In the genomic region with DNA sequence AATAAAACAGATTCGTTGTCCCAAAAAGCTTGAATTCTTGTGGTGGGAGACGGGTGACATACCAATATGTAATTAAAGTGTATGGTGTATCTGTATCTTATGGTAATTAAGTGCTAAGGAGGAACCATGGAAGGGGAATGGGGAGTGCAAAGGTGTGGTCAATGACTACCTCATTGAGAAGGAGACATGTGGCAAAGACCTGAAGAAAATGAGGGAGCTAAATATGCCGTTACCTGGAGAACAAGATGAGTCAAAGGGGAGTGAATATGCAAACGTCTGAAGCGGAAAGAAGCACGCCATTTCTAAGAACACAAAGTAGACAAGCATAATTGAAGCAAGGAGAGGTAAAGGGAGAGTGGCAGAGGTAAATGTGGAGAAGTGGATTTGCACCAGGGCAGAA, we compare ENCODE assay signal across 21 cellular contexts.
"Had no signal": no experiment of that assay in that cellular context is flagged by ENCODE, and none has a peak within 500 bp of the region (broad histone marks: within the 10 kb centered on the region; RNA-seq: fewer than 3 reads in every experiment).

No MANE protein-coding gene starts in this region.

- H3K36me3 Mint-ChIP-seq: immature natural killer cell; memory B cell; naive thymus-derived CD4-positive, alpha-beta T cell; stimulated activated naive B cell treated with anti-CD40 and anti-IgM and Interleukin-4, amounts not matched to agents 10 μg/mL and 1 μg/mL and 100 μg/mL, for 72 hours; type B pancreatic cell had no signal

- H3K27ac Mint-ChIP-seq: immature natural killer cell; memory B cell; naive thymus-derived CD4-positive, alpha-beta T cell; natural killer cell treated with Interleukin-12 subunit alpha and Interleukin-12 subunit beta and Interleukin-15 and Interleukin-18, amount 100 ng/mL, for 72 hours; progenitor cell of endocrine pancreas; stimulated activated naive B cell treated with anti-CD40 and anti-IgM and Interleukin-4, amounts not matched to agents 10 μg/mL and 1 μg/mL and 100 μg/mL, for 72 hours; stimulated activated naive CD8-positive, alpha-beta T cell treated with anti-CD3 and anti-CD28 coated beads, Interleukin-15, Interleukin-2, amounts not matched to agents 100 ng/mL and 50 ng/mL, for 24 hours had no signal

- H3K9me3 ChIP-seq: left ventricle myocardium inferior, mucosa of descending colon, ovary, right atrium auricular region, right lobe of liver, tibial nerve, uterus had no signal

- H3K27me3 ChIP-seq: ovary, right atrium auricular region, right lobe of liver, tibial nerve, uterus had no signal

- H3K4me3 ChIP-seq: left ventricle myocardium inferior, lung, mucosa of descending colon, ovary, right atrium auricular region, right lobe of liver, smooth muscle cell, tibial nerve, uterus had no signal

- ATAC-seq: mucosa of descending colon; naive thymus-derived CD4-positive, alpha-beta T cell; natural killer cell treated with Interleukin-12 subunit alpha and Interleukin-12 subunit beta and Interleukin-15 and Interleukin-18, amount 100 ng/mL, for 72 hours; right lobe of liver; stimulated activated naive B cell treated with anti-CD40 and anti-IgM and Interleukin-4, amounts not matched to agents 10 μg/mL and 1 μg/mL and 100 μg/mL, for 72 hours had no signal

- H3K4me1 ChIP-seq: left ventricle myocardium inferior, right atrium auricular region, right lobe of liver, tibial nerve, uterus had no signal

- DNase-seq: hypothalamus; immature natural killer cell; left ventricle myocardium inferior; midbrain; mucosa of descending colon; naive thymus-derived CD4-positive, alpha-beta T cell; ovary; right lobe of liver; stimulated activated CD4-positive, alpha-beta T cell treated with anti-CD3 and anti-CD28 coated beads, Interleukin-1b, Interleukin-23, amount 100 ng/mL, for 48 hours; stimulated activated CD4-positive, alpha-beta T cell treated with anti-CD3 and anti-CD28 coated beads, Interleukin-4, amount 100 ng/mL, for 1 hour; stimulated activated naive B cell treated with anti-CD40 and anti-IgM and Interleukin-4, amounts not matched to agents 10 μg/mL and 1 μg/mL and 100 μg/mL, for 72 hours; uterus had no signal

- H3K27me3 Mint-ChIP-seq: memory B cell; naive thymus-derived CD4-positive, alpha-beta T cell; natural killer cell treated with Interleukin-12 subunit alpha and Interleukin-12 subunit beta and Interleukin-15 and Interleukin-18, amount 100 ng/mL, for 72 hours; progenitor cell of endocrine pancreas; stimulated activated naive B cell treated with anti-CD40 and anti-IgM and Interleukin-4, amounts not matched to agents 10 μg/mL and 1 μg/mL and 100 μg/mL, for 72 hours; stimulated activated naive CD8-positive, alpha-beta T cell treated with anti-CD3 and anti-CD28 coated beads, Interleukin-15, Interleukin-2, amounts not matched to agents 100 ng/mL and 50 ng/mL, for 24 hours; type B pancreatic cell had no signal

- H3K4me2 ChIP-seq: smooth muscle cell had no signal

- H3K4me3 Mint-ChIP-seq: immature natural killer cell; memory B cell; naive thymus-derived CD4-positive, alpha-beta T cell; natural killer cell treated with Interleukin-12 subunit alpha and Interleukin-12 subunit beta and Interleukin-15 and Interleukin-18, amount 100 ng/mL, for 72 hours; stimulated activated naive B cell treated with anti-CD40 and anti-IgM and Interleukin-4, amounts not matched to agents 10 μg/mL and 1 μg/mL and 100 μg/mL, for 72 hours; stimulated activated naive CD8-positive, alpha-beta T cell treated with anti-CD3 and anti-CD28 coated beads, Interleukin-15, Interleukin-2, amounts not matched to agents 100 ng/mL and 50 ng/mL, for 24 hours; type B pancreatic cell had no signal

- H3K27ac ChIP-seq: left ventricle myocardium inferior, ovary, right atrium auricular region, right lobe of liver, tibial nerve, uterus had no signal

- H3K36me3 ChIP-seq: left ventricle myocardium inferior, ovary, right atrium auricular region, right lobe of liver, tibial nerve, uterus had no signal

- H3K9me3 Mint-ChIP-seq: type B pancreatic cell had no signal

- H3K4me1 Mint-ChIP-seq: immature natural killer cell; memory B cell; naive thymus-derived CD4-positive, alpha-beta T cell; stimulated activated naive B cell treated with anti-CD40 and anti-IgM and Interleukin-4, amounts not matched to agents 10 μg/mL and 1 μg/mL and 100 μg/mL, for 72 hours had no signal
